Comparison of ENCODE assay signal across 8 cellular contexts in the genomic region with DNA sequence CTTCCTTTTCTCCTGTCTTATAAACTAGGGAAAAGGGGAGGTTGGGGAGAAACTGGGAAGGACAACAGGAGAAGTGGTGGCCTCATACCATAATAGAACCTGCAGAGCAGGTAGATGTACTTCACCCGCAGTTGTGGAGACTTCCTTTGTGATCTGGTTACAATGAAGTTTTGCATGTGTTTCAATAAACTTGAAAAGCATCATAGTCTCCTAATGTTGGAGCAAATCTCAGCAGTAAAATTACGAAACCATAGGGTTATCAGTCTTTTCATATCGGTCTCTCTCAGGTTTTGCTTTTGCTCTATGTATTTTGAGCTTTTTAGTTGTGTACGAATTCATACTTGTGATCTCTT. TPM values are rescaled to one million over a fixed set of nuclear protein-coding genes. Genes with fewer than 3 reads are reported as not detected.
A peak's percentile ranks its signal among the peaks of the same experiment; 100 is the strongest.
DNase-seq lines count a peak whose midpoint lies in the region; ATAC-seq and TF ChIP-seq lines count a peak whose summit lies in the region.

No MANE protein-coding gene starts in this region.

- H2AFZ ChIP-seq in osteoblast (ENCODE audit: low read length): no peak overlapping the region

- H3K36me3 Mint-ChIP-seq in Caco-2 (ENCODE audit: insufficient read depth, unreplicated experiment): peaks cover 18% of the 10 kb centered on the region

- H3K4me3 ChIP-seq in Caco-2 (ENCODE audit: low read depth, low read length) (peak overlapping the region; percentile 57), MG63 (peak overlapping the region; percentile 50), osteoblast (ENCODE audit: insufficient read depth, low read length) (peak overlapping the region; percentile 73)
- H3K4me3 ChIP-seq in effector memory CD4-positive, alpha-beta T cell (ENCODE audit: insufficient read depth, low read depth, low read length, poor library complexity, severe bottlenecking): peak overlapping the region; percentile 22

- H3K27ac ChIP-seq in effector memory CD4-positive, alpha-beta T cell (ENCODE audit: insufficient read depth, low read length, poor library complexity, severe bottlenecking): no peak overlapping the region
- no peak overlapping the region for H3K27ac ChIP-seq in osteoblast (ENCODE audit: low read depth, low read length)

- CTCF ChIA-PET in Caco-2 (lab: Charles Lee): interaction anchor here (0.6 to 0.7 kb wide), 3 partner anchors 12 to 378 kb away, joined by 3 read pairs; no protein-coding TSS in a partner anchor

- H3K4me3 Mint-ChIP-seq in Caco-2 (ENCODE audit: unreplicated experiment): peak overlapping the region; percentile 77

- intact Hi-C loops in Caco-2 (cut with micrococcal nuclease; ENCODE audit: unreplicated experiment): loop anchor here (5.0 kb wide), 1 partner anchor 72 kb away; a partner anchor contains a TSS

- H4K20me1 ChIP-seq in osteoblast (ENCODE audit: insufficient read depth, low read length): peaks cover 8% of the 10 kb centered on the region

- no peak overlapping the region for H3K27ac Mint-ChIP-seq in Caco-2 (ENCODE audit: unreplicated experiment)

- H3K27me3 ChIP-seq in Caco-2 (replicated peaks; ENCODE audit: control insufficient read depth, insufficient read depth, low read length): no peaks in the 10 kb centered on the region
- H3K27me3 ChIP-seq in MG63: no peaks in the 10 kb centered on the region
- no peaks in the 10 kb centered on the region for H3K27me3 ChIP-seq in effector memory CD4-positive, alpha-beta T cell (replicated peaks; ENCODE audit: control insufficient read depth, insufficient read depth, low read length, poor library complexity, severe bottlenecking)
- H3K27me3 ChIP-seq in osteoblast (ENCODE audit: insufficient read depth, low read length): peaks cover 6% of the 10 kb centered on the region

- no peaks in the 10 kb centered on the region for H3K79me2 ChIP-seq in osteoblast (ENCODE audit: insufficient read depth, low read length)

- H3K4me1 ChIP-seq in Caco-2 (no peaks in the 10 kb centered on the region), osteoblast (ENCODE audit: insufficient read depth, low read length) (peaks cover 6% of the 10 kb centered on the region)
- H3K4me1 ChIP-seq in effector memory CD4-positive, alpha-beta T cell (ENCODE audit: control insufficient read depth, insufficient read depth, low read length, poor library complexity, severe bottlenecking): peaks cover 4% of the 10 kb centered on the region

- ATAC-seq in GM18907 (IDR thresholded peaks at IDR 0.05; ENCODE audit: unreplicated experiment): no peak
- no peak for ATAC-seq in HG03439 (IDR thresholded peaks at IDR 0.05; ENCODE audit: unreplicated experiment)

- H3K4me2 ChIP-seq in osteoblast (ENCODE audit: insufficient read depth, low read length): peak overlapping the region; percentile 83

- H3K9me3 ChIP-seq in Caco-2: no peaks in the 10 kb centered on the region
- no peaks in the 10 kb centered on the region for H3K9me3 ChIP-seq in MG63
- no peaks in the 10 kb centered on the region for H3K9me3 ChIP-seq in effector memory CD4-positive, alpha-beta T cell (ENCODE audit: control insufficient read depth, low read length)
- H3K9me3 ChIP-seq in osteoblast (ENCODE audit: low read depth, low read length): no peaks in the 10 kb centered on the region

- H3K9me3 Mint-ChIP-seq in Caco-2 (ENCODE audit: unreplicated experiment): no peaks in the 10 kb centered on the region

- TF ChIP-seq CTCF in Caco-2 (IDR thresholded peaks at IDR 0.05; ENCODE audit: insufficient read depth in 1 of 2, low read depth in 1 of 2, low read length in 1 of 2, severe bottlenecking in 1 of 2, unreplicated experiment in 1 of 2) (no peak), osteoblast (IDR thresholded peaks at IDR 0.05; ENCODE audit: extremely low read depth, low read depth, low read length) (no peak)

- no TSS peak for BruUV-seq in Caco-2 (replicated peaks; lab: Mats Ljungman, UMichigan)

- DNase-seq in Caco-2 (no peak), MG63 (no peak), osteoblast (ENCODE audit: insufficient read length, low spot score, missing footprints) (no peak), RPMI8226 (no peak)
- DNase-seq in effector memory CD4-positive, alpha-beta T cell: no peak
- no peak for DNase-seq in activated effector memory CD4-positive, alpha-beta T cell treated with anti-CD3 and anti-CD28 coated beads, Interleukin-2, amount 50 U/mL, for 16 hours

- no peaks in the 10 kb centered on the region for H3K27me3 Mint-ChIP-seq in Caco-2 (ENCODE audit: insufficient read depth, unreplicated experiment)

- H3K36me3 ChIP-seq in Caco-2 (ENCODE audit: control insufficient read depth, insufficient read depth, low read length) (no peaks in the 10 kb centered on the region), MG63 (no peaks in the 10 kb centered on the region), osteoblast (ENCODE audit: insufficient read depth, low read length) (no peaks in the 10 kb centered on the region)
- no peaks in the 10 kb centered on the region for H3K36me3 ChIP-seq in effector memory CD4-positive, alpha-beta T cell (ENCODE audit: control insufficient read depth, insufficient read depth, low read length)

- peaks cover 10% of the 10 kb centered on the region for H3K4me1 Mint-ChIP-seq in Caco-2 (ENCODE audit: low read depth, unreplicated experiment)

- POLR2A ChIA-PET in Caco-2 (lab: Charles Lee): no interaction called here

RNA-seq across cellular contexts. Expression of a gene that starts 30.5 kb away (rescaled TPM):
- total RNA-seq in Caco-2 (2022): 4.1 and 4.7 TPM in 2 replicates
- total RNA-seq in MG63 (2014; rRNA removed; shearing (Covaris generic); ENCODE audit: low replicate concordance): 0.10 TPM in 1 of 2 replicates, not detected in the other
- total RNA-seq in osteoblast: 1.2 and 1.8 TPM in 2 replicates

Comparison
In these comparisons a context has a peak if more than half of its experiments do, and no peak if none do; other contexts are left out.
1. H3K4me3 ChIP-seq: peak in every context shown above with its lines; median percentile 73 in osteoblast; 57 in Caco-2; 50 in MG63; 22 in effector memory CD4-positive, alpha-beta T cell.